17 cellular contexts compared by ENCODE assay signal in genomic region chr3:170485696-170486095, GRCh38.
"Had no signal": no experiment of that assay in that cellular context is flagged by ENCODE, and none has a peak within 500 bp of the region (broad histone marks: within the 10 kb centered on the region; RNA-seq: fewer than 3 reads in every experiment).

No MANE protein-coding gene starts in this region.

- H3K4me3 Mint-ChIP-seq: activated naive CD4-positive, alpha-beta T cell treated with anti-CD3 and anti-CD28 coated beads for 36 hours; activated T-helper 17 cell treated with anti-CD3 and anti-CD28 coated beads, Interleukin-2, amount 50 U/mL, for 72 hours; brain; naive thymus-derived CD4-positive, alpha-beta T cell; T-helper 1 cell treated with Interleukin-12 subunit alpha and Interleukin-12 subunit beta and Interleukin-4 antibody, amounts not matched to agents 30 μg/mL and 1 μg/mL, for 36 hours had no signal

- H3K9me3 Mint-ChIP-seq: activated naive CD4-positive, alpha-beta T cell treated with anti-CD3 and anti-CD28 coated beads for 36 hours; activated T-helper 17 cell treated with anti-CD3 and anti-CD28 coated beads, Interleukin-2, amount 50 U/mL, for 72 hours; brain; naive thymus-derived CD4-positive, alpha-beta T cell; T-helper 1 cell treated with Interleukin-12 subunit alpha and Interleukin-12 subunit beta and Interleukin-4 antibody, amounts not matched to agents 30 μg/mL and 1 μg/mL, for 36 hours had no signal

- H3K36me3 Mint-ChIP-seq: naive thymus-derived CD4-positive, alpha-beta T cell had no signal

- H3K27ac ChIP-seq: adrenal gland, esophagus muscularis mucosa, sigmoid colon, suprapubic skin, upper lobe of left lung had no signal

- H3K27ac Mint-ChIP-seq: activated naive CD4-positive, alpha-beta T cell treated with anti-CD3 and anti-CD28 coated beads for 36 hours; activated T-helper 17 cell treated with anti-CD3 and anti-CD28 coated beads, Interleukin-2, amount 50 U/mL, for 72 hours; brain; naive thymus-derived CD4-positive, alpha-beta T cell; T-helper 1 cell treated with Interleukin-12 subunit alpha and Interleukin-12 subunit beta and Interleukin-4 antibody, amounts not matched to agents 30 μg/mL and 1 μg/mL, for 36 hours had no signal

- H3K27me3 Mint-ChIP-seq: brain had no signal

- DNase-seq: activated CD4-positive, alpha-beta T cell treated with anti-CD3 and anti-CD28 coated beads, Interleukin-2, amount 50 U/mL, for 1 hour; activated CD4-positive, CD25-positive, alpha-beta regulatory T cell; activated naive CD4-positive, alpha-beta T cell treated with anti-CD3 and anti-CD28 coated beads for 36 hours; activated T-cell treated with anti-CD3 and anti-CD28 coated beads for 4 hours; adrenal gland; cerebellar nuclear complex; islet precursor cell; naive thymus-derived CD4-positive, alpha-beta T cell; sigmoid colon; stimulated activated CD4-positive, alpha-beta T cell treated with anti-CD3 and anti-CD28 coated beads, Interleukin-2, amount 100 ng/mL, for 24 hours; stimulated activated naive CD4-positive, alpha-beta T cell; upper lobe of left lung had no signal

- H3K4me1 Mint-ChIP-seq: activated T-helper 17 cell treated with anti-CD3 and anti-CD28 coated beads, Interleukin-2, amount 50 U/mL, for 72 hours; brain had no signal
